8 cellular contexts compared by ENCODE assay signal in the genomic region with DNA sequence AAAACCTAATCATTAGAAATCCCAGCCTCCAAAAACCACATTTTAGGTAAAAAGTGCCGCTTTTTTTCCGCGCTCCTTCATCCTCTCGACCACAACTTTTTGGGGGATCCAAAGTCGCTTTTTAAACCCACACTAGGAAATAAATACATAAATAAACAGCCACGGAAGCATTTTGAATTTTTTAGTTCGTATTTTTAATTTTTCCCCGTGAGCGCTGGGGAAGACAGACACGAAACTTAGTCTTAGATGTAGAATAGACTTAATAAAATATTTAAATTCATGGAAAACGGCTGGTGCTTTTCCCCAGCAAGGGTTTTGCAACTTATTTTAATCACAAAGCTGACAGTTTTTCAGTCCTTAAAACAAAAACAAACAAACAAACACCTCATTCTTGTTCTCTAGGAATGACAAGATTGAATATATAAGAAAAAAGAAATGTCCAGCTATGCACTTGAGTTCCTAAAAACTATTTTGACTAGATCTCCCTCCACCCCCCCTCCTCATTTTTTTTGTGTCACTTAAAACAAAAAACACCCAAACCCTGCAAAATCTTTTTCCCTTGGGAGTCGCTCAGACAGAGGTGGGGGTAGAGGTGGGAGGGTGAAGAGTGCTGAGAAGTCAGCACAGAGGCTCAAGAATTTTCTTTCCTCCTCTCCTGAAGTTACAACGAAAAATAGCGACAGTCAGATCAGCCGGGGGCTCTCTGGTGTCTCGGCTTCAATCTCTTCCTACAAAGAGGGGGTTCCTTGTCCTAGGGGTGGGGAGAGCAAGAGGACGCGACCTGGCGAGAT. TPM values are rescaled to one million over a fixed set of nuclear protein-coding genes. Genes with fewer than 3 reads are reported as not detected.
A peak's percentile ranks its signal among the peaks of the same experiment; 100 is the strongest.
DNase-seq lines count a peak whose midpoint lies in the region; ATAC-seq and TF ChIP-seq lines count a peak whose summit lies in the region.

No MANE protein-coding gene starts in this region.

- H3K4me1 ChIP-seq in RWPE2 (ENCODE audit: insufficient read depth, poor library complexity, severe bottlenecking): peaks cover 11% of the 10 kb centered on the region
- H3K4me1 ChIP-seq in sigmoid colon: peaks cover 0 to 50% (median 44%) of the 10 kb centered on the region in 4 donors

- ATAC-seq in RWPE2 (ENCODE audit: low read depth): 0 out of 3 replicates have a peak, but pooled peaks have one; percentile 2
- ATAC-seq in HG02973 (IDR thresholded peaks at IDR 0.05; ENCODE audit: unreplicated experiment): no peak

- TF ChIP-seq EP300 in sigmoid colon (IDR thresholded peaks at IDR 0.05): no peak

- WGBS in sigmoid colon, 2 donors: 6 to 9% methylated on average over 19 of the region's 19 CpGs

- no peaks in the 10 kb centered on the region for H3K36me3 ChIP-seq in RWPE2 (ENCODE audit: low read depth)
- H3K36me3 ChIP-seq in sigmoid colon: no peaks in the 10 kb centered on the region

- no peak for TF ChIP-seq POLR2A in sigmoid colon (IDR thresholded peaks at IDR 0.05)

- H3K9me3 ChIP-seq in RWPE2 (ENCODE audit: severe bottlenecking) (no peaks in the 10 kb centered on the region), sigmoid colon (no peaks in the 10 kb centered on the region)

- no peaks in the 10 kb centered on the region for H3K27me3 ChIP-seq in RWPE2 (ENCODE audit: insufficient read depth, poor library complexity, severe bottlenecking)
- H3K27me3 ChIP-seq in sigmoid colon: peaks cover 8 to 47% (median 18%) of the 10 kb centered on the region in 3 donors

- peak overlapping the region; percentile 57 for H3K4me3 ChIP-seq in RWPE2 (ENCODE audit: severe bottlenecking)
- H3K4me3 ChIP-seq in fibroblast of the aortic adventitia (ENCODE audit: low read depth, low read length): peak overlapping the region; percentile 96
- H3K4me3 ChIP-seq in sigmoid colon: peak overlapping the region; percentile 51 to 70 (median 60)

- intact Hi-C loops in sigmoid colon (cut with DNase I) (loop anchor here (1.0 to 10.0 kb wide), 7 partner anchors 44 to 944 kb away; partner anchors contain the start of gene SUPT3H), posterior cingulate gyrus (cut with DNase I) (loop anchor here (10.0 kb wide), 1 partner anchor 294 kb away; no protein-coding TSS in a partner anchor)

- H3K27ac ChIP-seq in RWPE2 (ENCODE audit: poor library complexity, severe bottlenecking): peak overlapping the region; percentile 63
- peak overlapping the region; percentile 16 to 80 (median 76) for H3K27ac ChIP-seq in sigmoid colon

- TF ChIP-seq CTCF in GM20000 (IDR thresholded peaks at IDR 0.05; ENCODE audit: extremely low read depth, missing control alignments) (no peak), RWPE2 (IDR thresholded peaks at IDR 0.05; ENCODE audit: poor library complexity, severe bottlenecking) (no peak), fibroblast of the aortic adventitia (IDR thresholded peaks at IDR 0.05; ENCODE audit: insufficient read depth, low read length) (no peak), sigmoid colon (IDR thresholded peaks at IDR 0.05) (no peak)

- DNase-seq in GM20000 (ENCODE audit: low spot score): peak; percentile 43
- DNase-seq in RWPE2 (ENCODE audit: low spot score): no peak
- DNase-seq in fibroblast of the aortic adventitia (ENCODE audit: low read depth): peak; percentile 45
- DNase-seq in sigmoid colon: no peak
- no peak for DNase-seq in posterior cingulate gyrus
- DNase-seq in OCI-M2 (lab: John Stamatoyannopoulos, UW; ENCODE audit: unreplicated experiment): no peak
- no peak for DNase-seq in NCI-H524 treated with DMSO at 0.1 percent for 48 hours (lab: John Stamatoyannopoulos, UW)

RNA-seq across cellular contexts. Expression of gene SUPT3H, which starts 43.4 kb away (rescaled TPM):
- total RNA-seq in fibroblast of the aortic adventitia (ENCODE audit: low replicate concordance) (10.6 and 13.4 TPM in 2 replicates), sigmoid colon (10 to 100 TPM; 10.6 to 18.2 (median 13.0) TPM)
- 1 to 10 TPM; 1.6 to 7.8 (median 3.5) TPM for polyA plus RNA-seq in sigmoid colon

Comparison
In these comparisons a context has a peak if more than half of its experiments do, and no peak if none do; other contexts are left out.
1. DNase-seq: peak in GM20000 (single experiment) and fibroblast of the aortic adventitia (single experiment); none in RWPE2 (single experiment), sigmoid colon (single experiment), posterior cingulate gyrus (0 of 10), OCI-M2 (single experiment) and NCI-H524 treated with DMSO at 0.1 percent for 48 hours (single experiment).
2. Peak in every context shown above with its lines, with median percentiles within 50 percentile points of each other: H3K4me3 ChIP-seq.